11 cellular contexts compared by ENCODE assay signal in the genomic region with DNA sequence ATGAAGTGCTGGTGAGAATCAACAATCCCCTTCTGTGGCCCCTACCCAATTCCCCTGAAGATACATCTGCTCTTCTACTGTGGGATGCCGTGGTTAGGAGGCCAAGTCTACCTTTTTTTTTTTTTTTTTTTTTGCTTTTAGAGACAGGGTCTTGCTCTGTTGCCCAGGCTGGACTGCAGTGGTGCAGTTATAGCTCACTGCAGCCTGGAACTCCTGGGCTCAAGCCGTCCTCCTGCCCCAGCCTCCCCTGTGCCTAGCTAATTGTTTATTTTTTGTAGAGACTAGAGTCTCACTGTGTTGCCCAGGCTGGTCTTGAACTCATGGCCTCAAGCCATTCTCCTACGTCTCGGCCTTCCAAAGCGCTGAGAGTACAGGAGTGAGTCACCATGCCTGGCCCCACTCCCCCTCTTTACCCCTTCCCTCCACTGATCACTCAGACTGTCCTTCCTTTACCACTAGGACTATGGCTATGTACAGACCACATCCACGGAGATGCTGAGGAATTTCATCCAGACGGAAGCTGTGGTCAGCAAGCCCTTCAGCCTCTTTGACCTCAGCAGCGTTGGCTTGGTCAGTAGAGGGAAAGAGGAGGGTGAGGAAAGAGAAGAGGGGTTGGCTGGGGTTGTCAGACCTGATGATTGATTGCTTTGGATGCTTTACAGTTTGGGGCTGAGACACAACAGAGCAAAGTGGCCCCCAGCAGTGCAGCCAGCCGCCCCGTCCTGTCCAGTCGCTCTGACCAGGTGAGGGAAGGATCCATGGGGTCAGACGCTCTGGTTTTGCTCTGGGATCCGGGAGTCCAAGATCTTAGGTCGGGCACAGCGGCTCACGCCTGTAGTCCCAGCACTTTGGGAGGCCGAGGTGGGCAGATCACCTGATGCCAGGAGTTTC. TPM values are rescaled to one million over a fixed set of nuclear protein-coding genes. Genes with fewer than 3 reads are reported as not detected.
A peak's percentile ranks its signal among the peaks of the same experiment; 100 is the strongest.
DNase-seq lines count a peak whose midpoint lies in the region; ATAC-seq, FAIRE-seq and TF ChIP-seq lines count a peak whose summit lies in the region.
"Had no signal": no experiment of that assay in that cellular context is flagged by ENCODE, and none has a peak within 500 bp of the region (broad histone marks: within the 10 kb centered on the region; RNA-seq: fewer than 3 reads in every experiment).

No MANE protein-coding gene starts in this region.

- intact Hi-C loops in CD4-positive, alpha-beta T cell (cut with DNase I, micrococcal nuclease), result no loop called here

- FAIRE-seq in GM12892 (lab: Jason Lieb, UNC), result no peak

- H3K4me3 ChIP-seq in astrocyte of the cerebellum (ENCODE audit: low read depth, low read length), result peak overlapping the region; percentile 85

- ATAC-seq in CD4-positive, alpha-beta T cell (ENCODE audit: poor library complexity), result no peak
- ATAC-seq in naive thymus-derived CD8-positive, alpha-beta T cell, result no peak
- ATAC-seq: sciatic nerve had no signal

- no peaks in the 10 kb centered on the region for H3K27me3 ChIP-seq in CD4-positive, alpha-beta T cell (ENCODE audit: control insufficient read depth, insufficient read depth, low read length)

- DNase-seq in CD4-positive, alpha-beta T cell, result no peak
- DNase-seq in astrocyte of the cerebellum (ENCODE audit: low read depth) (peak; percentile 87), kidney glomerular epithelial cell (lab: John Stamatoyannopoulos, UW) (no peak), GM12892 (ENCODE audit: insufficient read length) (no peak), SKM-1 (lab: John Stamatoyannopoulos, UW; ENCODE audit: unreplicated experiment) (no peak), GDM1 (lab: John Stamatoyannopoulos, UW) (no peak)
- DNase-seq in naive thymus-derived CD8-positive, alpha-beta T cell, result no peak
- DNase-seq: foreskin melanocyte, NCI-H2081 had no signal

- no peaks in the 10 kb centered on the region for H3K9me3 ChIP-seq in CD4-positive, alpha-beta T cell (ENCODE audit: control insufficient read depth, low read length)

- CTCF ChIA-PET in CD4-positive, alpha-beta T cell (lab: Charles Lee), result interaction anchor here (1.6 to 3.2 kb wide), 2 partner anchors 20 to 28 kb away, joined by 6 to 14 read pairs; no protein-coding TSS in a partner anchor

- POLR2A ChIA-PET in CD4-positive, alpha-beta T cell (lab: Charles Lee), result interaction anchor here (1.0 to 3.4 kb wide), 7 partner anchors 10 to 88 kb away, joined by 3 to 58 read pairs (median 7); a partner anchor contains a TSS
- POLR2A ChIA-PET in naive thymus-derived CD8-positive, alpha-beta T cell (lab: Charles Lee), result interaction anchor here (0.7 to 6.9 kb wide), 9 partner anchors 9 to 333 kb away, joined by 3 to 252 read pairs (median 26); a partner anchor contains a TSS

- H3K27ac Mint-ChIP-seq in CD4-positive, alpha-beta T cell, result peak overlapping the region; percentile 76
- peak overlapping the region in 2 of 3 donors; percentile 92 to 100 for H3K27ac Mint-ChIP-seq in IgD-negative memory B cell
- peak overlapping the region in 9 of 10 donors; percentile 43 to 99 (median 65) for H3K27ac Mint-ChIP-seq in naive thymus-derived CD8-positive, alpha-beta T cell

- H3K36me3 Mint-ChIP-seq in CD4-positive, alpha-beta T cell (ENCODE audit: low read depth), result peaks cover 59% of the 10 kb centered on the region
- no peaks in the 10 kb centered on the region for H3K36me3 Mint-ChIP-seq in IgD-negative memory B cell
- H3K36me3 Mint-ChIP-seq in naive thymus-derived CD8-positive, alpha-beta T cell, result peaks cover under 1 to 31% (median 18%) of the 10 kb centered on the region in 3 donors

- no peaks in the 10 kb centered on the region for H3K27me3 Mint-ChIP-seq in CD4-positive, alpha-beta T cell
- H3K27me3 Mint-ChIP-seq in IgD-negative memory B cell, result no peaks in the 10 kb centered on the region
- no peaks in the 10 kb centered on the region for H3K27me3 Mint-ChIP-seq in naive thymus-derived CD8-positive, alpha-beta T cell

- no peak for TF ChIP-seq CTCF in CD4-positive, alpha-beta T cell (IDR thresholded peaks at IDR 0.05)
- TF ChIP-seq CTCF in astrocyte of the cerebellum (IDR thresholded peaks at IDR 0.05; ENCODE audit: low read depth, low read length, missing control alignments), result no peak

- no peak overlapping the region for H3K27ac ChIP-seq in CD4-positive, alpha-beta T cell (ENCODE audit: low read depth, low read length)

- H3K4me3 Mint-ChIP-seq in CD4-positive, alpha-beta T cell, result peak overlapping the region; percentile 82
- peak overlapping the region; percentile 23 to 93 (median 78) for H3K4me3 Mint-ChIP-seq in IgD-negative memory B cell
- peak overlapping the region; percentile 60 to 97 (median 75) for H3K4me3 Mint-ChIP-seq in naive thymus-derived CD8-positive, alpha-beta T cell

- H3K4me1 Mint-ChIP-seq in CD4-positive, alpha-beta T cell (ENCODE audit: low read depth), result peaks cover 35% of the 10 kb centered on the region
- H3K4me1 Mint-ChIP-seq in IgD-negative memory B cell, result peaks cover 10 to 19% (median 19%) of the 10 kb centered on the region in 3 donors
- H3K4me1 Mint-ChIP-seq in naive thymus-derived CD8-positive, alpha-beta T cell, result peaks cover 18 to 35% (median 33%) of the 10 kb centered on the region in 4 donors

- in situ Hi-C loops in astrocyte of the cerebellum (cut with HindIII; ENCODE audit: low sequenced_read_pairs), result no loop called here

- H3K9me3 Mint-ChIP-seq in CD4-positive, alpha-beta T cell, result no peaks in the 10 kb centered on the region
- no peaks in the 10 kb centered on the region for H3K9me3 Mint-ChIP-seq in IgD-negative memory B cell
- no peaks in the 10 kb centered on the region for H3K9me3 Mint-ChIP-seq in naive thymus-derived CD8-positive, alpha-beta T cell

- TF ChIP-seq POLR2A in GM12892 (IDR thresholded peaks at IDR 0.05; ENCODE audit: low read depth, low read length), result no peak

RNA-seq across cellular contexts. Expression of a gene that starts 1.8 kb away (rescaled TPM):
- total RNA-seq in CD4-positive, alpha-beta T cell, result 1 to 10 TPM; 2.8 to 4.0 TPM
- polyA plus RNA-seq in IgD-negative memory B cell, result 4.5 TPM
- total RNA-seq in naive thymus-derived CD8-positive, alpha-beta T cell, result 10 to 100 TPM in 1 of 2 experiments, 1 to 10 TPM in 1; 7.5 to 10.9 TPM
- 1 to 10 TPM; 1.7 to 3.6 (median 2.3) TPM for polyA plus RNA-seq in naive thymus-derived CD8-positive, alpha-beta T cell
- 9.6 TPM for polyA plus RNA-seq in GM12892 (2012; ENCODE audit: missing spikeins)

RNA-seq across cellular contexts. Expression of a gene that starts 2.0 kb away (rescaled TPM):
- 10 to 100 TPM; 54.5 to 56.0 TPM for total RNA-seq in CD4-positive, alpha-beta T cell
- 33.4 TPM for polyA plus RNA-seq in IgD-negative memory B cell
- total RNA-seq in naive thymus-derived CD8-positive, alpha-beta T cell, result 100 to 1,000 TPM; 159 to 161 TPM
- 10 to 100 TPM; 28.7 to 46.6 (median 40.1) TPM for polyA plus RNA-seq in naive thymus-derived CD8-positive, alpha-beta T cell
- polyA plus RNA-seq in GM12892 (2012; ENCODE audit: missing spikeins), result 151 TPM

RNA-seq across cellular contexts. Expression of a gene that starts 14.4 kb away (rescaled TPM):
- total RNA-seq in CD4-positive, alpha-beta T cell, result 10 to 100 TPM; 79.0 to 83.9 TPM
- 121 TPM for polyA plus RNA-seq in IgD-negative memory B cell
- 10 to 100 TPM; 72.0 to 80.2 TPM for total RNA-seq in naive thymus-derived CD8-positive, alpha-beta T cell
- 100 to 1,000 TPM; 107 to 145 (median 121) TPM for polyA plus RNA-seq in naive thymus-derived CD8-positive, alpha-beta T cell
- 127 TPM for polyA plus RNA-seq in GM12892 (2012; ENCODE audit: missing spikeins)

RNA-seq across cellular contexts. Expression of a gene that starts 16.0 kb away (rescaled TPM):
- 10 to 100 TPM; 34.8 to 37.4 TPM for total RNA-seq in CD4-positive, alpha-beta T cell
- polyA plus RNA-seq in IgD-negative memory B cell, result 31.5 TPM
- 10 to 100 TPM; 61.6 to 68.7 TPM for total RNA-seq in naive thymus-derived CD8-positive, alpha-beta T cell
- polyA plus RNA-seq in naive thymus-derived CD8-positive, alpha-beta T cell, result 10 to 100 TPM; 21.3 to 39.0 (median 31.5) TPM
- 20.1 TPM for polyA plus RNA-seq in GM12892 (2012; ENCODE audit: missing spikeins)

RNA-seq across cellular contexts. Expression of a gene that starts 16.2 kb away (rescaled TPM):
- 10 to 100 TPM; 22.5 to 25.6 TPM for total RNA-seq in CD4-positive, alpha-beta T cell
- polyA plus RNA-seq in IgD-negative memory B cell, result 4.5 TPM
- total RNA-seq in naive thymus-derived CD8-positive, alpha-beta T cell, result 10 to 100 TPM; 99.0 to 99.6 TPM
- 10 to 100 TPM; 19.8 to 23.5 (median 20.6) TPM for polyA plus RNA-seq in naive thymus-derived CD8-positive, alpha-beta T cell
- 7.4 TPM for polyA plus RNA-seq in GM12892 (2012; ENCODE audit: missing spikeins)
